Comparison of ENCODE assay signal across 16 cellular contexts in the genomic region with DNA sequence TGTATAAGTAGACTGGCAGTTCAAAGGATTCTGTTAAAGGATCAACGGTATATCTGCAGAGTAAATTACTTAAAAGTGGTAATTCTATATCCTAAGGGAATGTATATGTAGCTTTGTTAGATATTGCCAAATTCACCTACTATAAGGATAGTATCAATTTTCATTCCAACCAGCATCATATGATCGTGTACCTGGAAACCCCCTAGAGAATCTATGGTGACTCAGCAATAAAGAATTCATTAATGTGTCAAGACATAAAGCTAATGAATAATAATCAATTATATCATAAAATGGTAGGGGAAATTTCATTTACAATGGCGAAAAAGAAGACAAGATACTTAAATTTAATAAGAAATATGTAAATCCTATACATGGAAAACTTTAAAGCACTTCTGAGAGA.
"Had no signal": no experiment of that assay in that cellular context is flagged by ENCODE, and none has a peak within 500 bp of the region (broad histone marks: within the 10 kb centered on the region; RNA-seq: fewer than 3 reads in every experiment).

No MANE protein-coding gene starts in this region.

- H3K27ac ChIP-seq: dorsolateral prefrontal cortex, heart left ventricle, ovary, right atrium auricular region, uterus had no signal

- DNase-seq: cortex of kidney; dorsolateral prefrontal cortex; effector CD8-positive, alpha-beta T cell; heart left ventricle; hippocampal formation; kidney glomerular epithelial cell; natural killer cell; ovary; small intestine; stimulated activated CD4-positive, alpha-beta T cell treated with anti-CD3 and anti-CD28 coated beads, Interleukin-2, amount 100 ng/mL, for 48 hours; stimulated activated naive CD4-positive, alpha-beta T cell treated with Interleukin-2 at 50 U/mL for 16 hours; trophoblast cell; uterus had no signal

- H3K27me3 ChIP-seq: dorsolateral prefrontal cortex, heart left ventricle, ovary, right atrium auricular region, uterus had no signal

- H3K4me1 ChIP-seq: heart left ventricle, right atrium auricular region, uterus had no signal

- FAIRE-seq: frontal cortex, small intestine had no signal

- ATAC-seq: heart left ventricle, left lobe of liver, natural killer cell had no signal

- H3K4me3 ChIP-seq: dorsolateral prefrontal cortex, heart left ventricle, ovary, right atrium auricular region, uterus had no signal

- H3K9me3 ChIP-seq: ovary, right atrium auricular region, uterus had no signal

- H3K36me3 ChIP-seq: heart left ventricle, ovary, right atrium auricular region, uterus had no signal
